In genomic region chr2:222860740-222861410, GRCh38 we compare ENCODE assay signal across 8 cellular contexts. TPM values are rescaled to one million over a fixed set of nuclear protein-coding genes. Genes with fewer than 3 reads are reported as not detected.
DNase-seq lines count a peak whose midpoint lies in the region; ATAC-seq and TF ChIP-seq lines count a peak whose summit lies in the region.

Gene ACSL3, plus strand, starts transcription at chr2:222861036. Its CDS starts 47,737 bp downstream, at chr2:222908773.

- H3K27ac ChIP-seq in suprapubic skin: peak within 1 kb of the TSS; percentile 95

- peaks cover 10% of the 10 kb centered on the region for H3K4me1 Mint-ChIP-seq in HFFc6 (ENCODE audit: low read depth)
- H3K4me1 Mint-ChIP-seq in activated naive CD4-positive, alpha-beta T cell treated with anti-CD3 and anti-CD28 coated beads, Interleukin-2, amount 50 U/mL, for 24 hours: peaks cover 16% of the 10 kb centered on the region

- ATAC-seq in SK-N-SH treated with all-trans-retinoic acid at 6 μM for 48 hours: peak; percentile 97

- no peaks in the 10 kb centered on the region for H3K9me3 Mint-ChIP-seq in HFFc6
- no peaks in the 10 kb centered on the region for H3K9me3 Mint-ChIP-seq in activated naive CD4-positive, alpha-beta T cell treated with anti-CD3 and anti-CD28 coated beads, Interleukin-2, amount 50 U/mL, for 24 hours

- H3K36me3 ChIP-seq in GM06990 (ENCODE audit: control insufficient read depth, insufficient read depth, low read length) (no peaks in the 10 kb centered on the region), suprapubic skin (no peaks in the 10 kb centered on the region)

- no peak for TF ChIP-seq CTCF in GM06990 (IDR thresholded peaks at IDR 0.05; ENCODE audit: insufficient read depth, low read length, poor library complexity, severe bottlenecking)
- peak; percentile 45; the same call in 1 of the 2 replicates for TF ChIP-seq CTCF in HFFc6 (IDR thresholded peaks at IDR 0.05)
- TF ChIP-seq CTCF in suprapubic skin (IDR thresholded peaks at IDR 0.05): peak in 1 of 2 donors; percentile 11

- H3K36me3 Mint-ChIP-seq in HFFc6 (ENCODE audit: low read depth): no peaks in the 10 kb centered on the region
- H3K36me3 Mint-ChIP-seq in activated naive CD4-positive, alpha-beta T cell treated with anti-CD3 and anti-CD28 coated beads, Interleukin-2, amount 50 U/mL, for 24 hours: no peaks in the 10 kb centered on the region

- TF ChIP-seq EP300 in suprapubic skin (IDR thresholded peaks at IDR 0.05): no peak

- H3K27me3 ChIP-seq in GM06990 (replicated peaks; ENCODE audit: control insufficient read depth, insufficient read depth, low read length): no peaks in the 10 kb centered on the region
- H3K27me3 ChIP-seq in suprapubic skin: no peaks in the 10 kb centered on the region

- peaks cover 39% of the 10 kb centered on the region for H3K4me1 ChIP-seq in suprapubic skin

- H3K4me3 Mint-ChIP-seq in HFFc6: peak within 1 kb of the TSS; percentile 75; the same call in 1 of the 2 replicates
- H3K4me3 Mint-ChIP-seq in activated naive CD4-positive, alpha-beta T cell treated with anti-CD3 and anti-CD28 coated beads, Interleukin-2, amount 50 U/mL, for 24 hours: peak within 1 kb of the TSS; percentile 80

- WGBS in suprapubic skin: 0% methylated on average over 15 of the region's 99 CpGs

- H3K27ac Mint-ChIP-seq in HFFc6: peak within 1 kb of the TSS; percentile 73
- H3K27ac Mint-ChIP-seq in activated naive CD4-positive, alpha-beta T cell treated with anti-CD3 and anti-CD28 coated beads, Interleukin-2, amount 50 U/mL, for 24 hours: peak within 1 kb of the TSS; percentile 90

- DNase-seq in GM06990 (ENCODE audit: extremely low read depth, insufficient read length): peak; percentile 97
- peak; percentile 90 for DNase-seq in HFFc6
- peak; percentile 70 for DNase-seq in NCI-H1048 (lab: John Stamatoyannopoulos, UW)
- peak; percentile 97 for DNase-seq in globus pallidus (ENCODE audit: low spot score)
- DNase-seq in occipital lobe (lab: John Stamatoyannopoulos, UW): peak; percentile 95
- peak; percentile 97 to 98 for DNase-seq in suprapubic skin (ENCODE audit: low spot score in 2 of 2)

- no peaks in the 10 kb centered on the region for H3K27me3 Mint-ChIP-seq in HFFc6 (ENCODE audit: insufficient read depth)
- H3K27me3 Mint-ChIP-seq in activated naive CD4-positive, alpha-beta T cell treated with anti-CD3 and anti-CD28 coated beads, Interleukin-2, amount 50 U/mL, for 24 hours: no peaks in the 10 kb centered on the region

- H3K4me3 ChIP-seq in GM06990 (replicated peaks; ENCODE audit: low read depth, low read length) (peak within 1 kb of the TSS; percentile 86), suprapubic skin (peak within 1 kb of the TSS; percentile 99)

- TF ChIP-seq POLR2A in suprapubic skin (IDR thresholded peaks at IDR 0.05): peak; percentile 93 to 97

- no peaks in the 10 kb centered on the region for H3K9me3 ChIP-seq in suprapubic skin

TF ChIP-seq in SK-N-SH treated with all-trans-retinoic acid at 6 μM for 48 hours, 23 proteins besides CTCF, POLR2A, EP300 and RAD21:
- TF ChIP-seq OSR1 (CRISPR knock-in tag; IDR thresholded peaks at IDR 0.05) (no peak), CSDC2 (CRISPR knock-in tag; IDR thresholded peaks at IDR 0.05) (no peak), ZC3H10 (CRISPR knock-in tag; IDR thresholded peaks at IDR 0.05) (no peak), ESRRG (CRISPR knock-in tag; IDR thresholded peaks at IDR 0.05) (no peak), TOX (CRISPR knock-in tag; IDR thresholded peaks at IDR 0.05; ENCODE audit: borderline replicate concordance) (no peak), ARNTL (CRISPR knock-in tag; IDR thresholded peaks at IDR 0.05; ENCODE audit: borderline replicate concordance, low read depth) (no peak), ZNF70 (CRISPR knock-in tag; IDR thresholded peaks at IDR 0.05) (no peak)
- TF ChIP-seq, protein P1, sequence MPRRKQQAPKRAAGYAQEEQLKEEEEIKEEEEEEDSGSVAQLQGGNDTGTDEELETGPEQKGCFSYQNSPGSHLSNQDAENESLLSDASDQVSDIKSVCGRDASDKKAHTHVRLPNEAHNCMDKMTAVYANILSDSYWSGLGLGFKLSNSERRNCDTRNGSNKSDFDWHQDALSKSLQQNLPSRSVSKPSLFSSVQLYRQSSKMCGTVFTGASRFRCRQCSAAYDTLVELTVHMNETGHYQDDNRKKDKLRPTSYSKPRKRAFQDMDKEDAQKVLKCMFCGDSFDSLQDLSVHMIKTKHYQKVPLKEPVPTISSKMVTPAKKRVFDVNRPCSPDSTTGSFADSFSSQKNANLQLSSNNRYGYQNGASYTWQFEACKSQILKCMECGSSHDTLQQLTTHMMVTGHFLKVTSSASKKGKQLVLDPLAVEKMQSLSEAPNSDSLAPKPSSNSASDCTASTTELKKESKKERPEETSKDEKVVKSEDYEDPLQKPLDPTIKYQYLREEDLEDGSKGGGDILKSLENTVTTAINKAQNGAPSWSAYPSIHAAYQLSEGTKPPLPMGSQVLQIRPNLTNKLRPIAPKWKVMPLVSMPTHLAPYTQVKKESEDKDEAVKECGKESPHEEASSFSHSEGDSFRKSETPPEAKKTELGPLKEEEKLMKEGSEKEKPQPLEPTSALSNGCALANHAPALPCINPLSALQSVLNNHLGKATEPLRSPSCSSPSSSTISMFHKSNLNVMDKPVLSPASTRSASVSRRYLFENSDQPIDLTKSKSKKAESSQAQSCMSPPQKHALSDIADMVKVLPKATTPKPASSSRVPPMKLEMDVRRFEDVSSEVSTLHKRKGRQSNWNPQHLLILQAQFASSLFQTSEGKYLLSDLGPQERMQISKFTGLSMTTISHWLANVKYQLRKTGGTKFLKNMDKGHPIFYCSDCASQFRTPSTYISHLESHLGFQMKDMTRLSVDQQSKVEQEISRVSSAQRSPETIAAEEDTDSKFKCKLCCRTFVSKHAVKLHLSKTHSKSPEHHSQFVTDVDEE (CRISPR knock-in tag; IDR thresholded peaks at IDR 0.05): no peak
- TF ChIP-seq, protein P2, sequence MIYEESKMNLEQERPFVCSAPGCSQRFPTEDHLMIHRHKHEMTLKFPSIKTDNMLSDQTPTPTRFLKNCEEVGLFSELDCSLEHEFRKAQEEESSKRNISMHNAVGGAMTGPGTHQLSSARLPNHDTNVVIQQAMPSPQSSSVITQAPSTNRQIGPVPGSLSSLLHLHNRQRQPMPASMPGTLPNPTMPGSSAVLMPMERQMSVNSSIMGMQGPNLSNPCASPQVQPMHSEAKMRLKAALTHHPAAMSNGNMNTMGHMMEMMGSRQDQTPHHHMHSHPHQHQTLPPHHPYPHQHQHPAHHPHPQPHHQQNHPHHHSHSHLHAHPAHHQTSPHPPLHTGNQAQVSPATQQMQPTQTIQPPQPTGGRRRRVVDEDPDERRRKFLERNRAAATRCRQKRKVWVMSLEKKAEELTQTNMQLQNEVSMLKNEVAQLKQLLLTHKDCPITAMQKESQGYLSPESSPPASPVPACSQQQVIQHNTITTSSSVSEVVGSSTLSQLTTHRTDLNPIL (CRISPR knock-in tag; IDR thresholded peaks at IDR 0.05; ENCODE audit: low read depth): no peak

RNA-seq across cellular contexts. Expression of gene ACSL3, which starts in this region (rescaled TPM):
- total RNA-seq in HFFc6 (2021; fragmentation: NEBNext Ultra II Directional; extraction: Animal tissue kit (Norgen Biotek cat#: 25700)): 100 to 1,000 TPM in 1 of 6 experiments, 10 to 100 TPM in 5; 64.5 to 119 (median 87.8) TPM
- 255 TPM for total RNA-seq in occipital lobe
- 100 to 1,000 TPM in 1 of 4 donors, 10 to 100 TPM in 3; 46.6 to 154 (median 60.2) TPM for total RNA-seq in suprapubic skin

Comparison
In these comparisons a context has a peak if more than half of its experiments do, and no peak if none do; other contexts are left out.
1. Peak in every context shown above with its lines: DNase-seq, ATAC-seq, H3K4me3 ChIP-seq and H3K27ac ChIP-seq.